Comparison of ENCODE assay signal across 8 cellular contexts in genomic region chr21:44872568-44873355, GRCh38. TPM values are rescaled to one million over a fixed set of nuclear protein-coding genes. Genes with fewer than 3 reads are reported as not detected.
A peak's percentile ranks its signal among the peaks of the same experiment; 100 is the strongest.
DNase-seq lines count a peak whose midpoint lies in the region; ATAC-seq and TF ChIP-seq lines count a peak whose summit lies in the region.

No MANE protein-coding gene starts in this region.

- no peak for TF ChIP-seq POLR2A in gastrocnemius medialis (IDR thresholded peaks at IDR 0.05)

- no CpG with 5 or more reads among the region's 66 CpGs for WGBS in iPS DF 6.9 (ENCODE audit: insufficient coverage, insufficient read length)

- H3K4me1 ChIP-seq in iPS DF 6.9 (ENCODE audit: control insufficient read depth, insufficient read depth, low read length) (peaks cover 3% of the 10 kb centered on the region; the same call in 1 of the 2 replicates), gastrocnemius medialis (peaks cover 66 to 67% of the 10 kb centered on the region in 2 donors)

- peak overlapping the region; percentile 98 for H3K4me3 ChIP-seq in GM12864 (ENCODE audit: low read depth, low read length)
- H3K4me3 ChIP-seq in iPS DF 6.9 (ENCODE audit: low read length), result peak overlapping the region; percentile 94
- peak overlapping the region; percentile 74 to 87 (median 82) for H3K4me3 ChIP-seq in gastrocnemius medialis

- DNase-seq in GM12864 (ENCODE audit: low read depth) (no peak), astrocyte of the hippocampus (ENCODE audit: low read depth, low spot score) (peak; percentile 61), iPS DF 6.9 (ENCODE audit: low read depth, low spot score) (no peak), gastrocnemius medialis (peak in 1 of 2 donors; percentile 63), DMS79 treated with DMSO at 0.1 percent for 48 hours (lab: John Stamatoyannopoulos, UW) (no peak), DMS79 (lab: John Stamatoyannopoulos, UW) (no peak)

- H3K9me3 ChIP-seq in KOPT-K1 (ENCODE audit: insufficient read depth, low read length, poor library complexity, severe bottlenecking) (no peaks in the 10 kb centered on the region), iPS DF 6.9 (ENCODE audit: control insufficient read depth, insufficient read depth, low read length) (no peaks in the 10 kb centered on the region), gastrocnemius medialis (no peaks in the 10 kb centered on the region)

- no peaks in the 10 kb centered on the region for H3K36me3 ChIP-seq in KOPT-K1 (ENCODE audit: insufficient read depth, low read length)
- no peaks in the 10 kb centered on the region for H3K36me3 ChIP-seq in iPS DF 6.9 (ENCODE audit: control insufficient read depth, insufficient read depth, low read length)
- H3K36me3 ChIP-seq in gastrocnemius medialis, result no peaks in the 10 kb centered on the region

- intact Hi-C loops in gastrocnemius medialis (cut with DNase I; ENCODE audit: low total_unique reads), result loop anchor here (1.0 to 5.0 kb wide), 6 partner anchors 17 to 534 kb away; partner anchors contain the start of genes ADARB1, CFAP410 and SUMO3

- TF ChIP-seq CTCF in GM12864 (IDR thresholded peaks at IDR 0.05; ENCODE audit: low read depth, low read length, missing control alignments) (no peak), gastrocnemius medialis (IDR thresholded peaks at IDR 0.05 in 4 of 5, conservative IDR thresholded peaks at IDR 0.05 in 1 of 5) (no peak)

- peaks cover 1% of the 10 kb centered on the region; the same call in 1 of the 2 replicates for H3K27me3 ChIP-seq in iPS DF 6.9 (ENCODE audit: control insufficient read depth, insufficient read depth, low read length)
- H3K27me3 ChIP-seq in gastrocnemius medialis, result no peaks in the 10 kb centered on the region

- H3K27ac ChIP-seq in KOPT-K1 (ENCODE audit: low read depth, low read length, poor library complexity, severe bottlenecking) (peak overlapping the region; percentile 73), iPS DF 6.9 (ENCODE audit: low read length) (no peak overlapping the region), gastrocnemius medialis (peak overlapping the region; percentile 95)

- ATAC-seq in gastrocnemius medialis (peak in 1 of 2 donors; percentile 1), HG02642 (IDR thresholded peaks at IDR 0.05; ENCODE audit: poor library complexity, unreplicated experiment) (no peak)

- in situ Hi-C loops in gastrocnemius medialis (cut with MboI; ENCODE audit: low sequenced_read_pairs in 4 of 4), result no loop called here

RNA-seq across cellular contexts. Expression of gene PTTG1IP, which starts 0.7 kb away (rescaled TPM):
- 100 to 1,000 TPM; 116 to 217 (median 127) TPM for total RNA-seq in gastrocnemius medialis

RNA-seq across cellular contexts. Expression of gene ITGB2, which starts 47.9 kb away (rescaled TPM):
- total RNA-seq in gastrocnemius medialis, result 10 to 100 TPM; 10.9 to 41.7 (median 27.4) TPM

RNA-seq across cellular contexts. Expression of gene SUMO3, which starts 54.9 kb away (rescaled TPM):
- 10 to 100 TPM; 49.0 to 85.9 (median 63.7) TPM for total RNA-seq in gastrocnemius medialis
